In the genomic region with DNA sequence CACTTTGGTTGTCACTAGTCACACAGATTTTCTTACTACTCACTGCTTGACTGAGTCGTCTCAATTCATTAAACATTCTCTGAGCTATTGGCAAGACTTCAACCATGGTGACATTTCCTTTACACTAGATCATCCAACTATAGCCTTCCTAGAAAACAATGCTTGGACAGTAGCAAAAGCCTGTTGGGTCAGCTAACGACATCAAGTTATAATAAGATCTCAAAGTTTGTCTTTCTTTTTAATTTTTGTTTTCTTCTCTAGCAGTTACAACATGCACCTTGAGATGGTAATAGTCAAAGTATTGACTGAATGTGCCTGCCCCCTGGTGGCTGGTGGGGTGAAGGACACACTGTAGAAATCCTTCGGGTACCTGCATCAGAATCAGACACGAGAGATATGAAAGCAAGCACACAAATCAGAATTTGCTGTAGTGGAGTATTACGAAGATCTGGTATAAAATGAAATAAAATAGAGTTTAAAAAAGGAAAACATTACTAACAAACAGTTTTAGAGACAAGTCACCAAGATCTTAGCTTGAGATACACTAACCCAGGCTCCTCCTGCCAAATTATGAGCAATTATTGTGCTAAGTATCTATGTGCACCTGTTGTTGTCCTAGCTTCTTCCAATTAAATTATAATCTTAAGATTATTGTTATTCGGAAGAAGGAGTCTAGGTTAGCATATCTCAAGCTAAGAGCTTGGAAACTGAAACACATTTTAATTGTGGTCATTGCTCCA, we compare ENCODE assay signal across 9 cellular contexts.
DNase-seq lines count a peak whose midpoint lies in the region; ATAC-seq, FAIRE-seq and TF ChIP-seq lines count a peak whose summit lies in the region.
"Had no signal": no experiment of that assay in that cellular context is flagged by ENCODE, and none has a peak within 500 bp of the region (broad histone marks: within the 10 kb centered on the region; RNA-seq: fewer than 3 reads in every experiment).

No MANE protein-coding gene starts in this region.

- H3K4me1 ChIP-seq in mucosa of descending colon (ENCODE audit: low read depth), result no peaks in the 10 kb centered on the region

- POLR2A ChIA-PET in BJ (lab: Charles Lee), result no interaction called here
- POLR2A ChIA-PET in activated CD8-positive, alpha-beta T cell treated with anti-CD3 and anti-CD28 coated beads for 36 hours (lab: Charles Lee), result no interaction called here

- H3K4me3 ChIP-seq in BJ (ENCODE audit: low read depth, low read length) (no peak overlapping the region), mucosa of descending colon (no peak overlapping the region)

- no peaks in the 10 kb centered on the region for H3K27me3 Mint-ChIP-seq in activated CD8-positive, alpha-beta T cell treated with anti-CD3 and anti-CD28 coated beads for 36 hours

- H3K36me3 ChIP-seq in BJ (ENCODE audit: control insufficient read depth, insufficient read depth, low read length) (no peaks in the 10 kb centered on the region), mucosa of descending colon (ENCODE audit: low read depth) (no peaks in the 10 kb centered on the region)

- no peak overlapping the region for H3K27ac Mint-ChIP-seq in activated CD8-positive, alpha-beta T cell treated with anti-CD3 and anti-CD28 coated beads for 36 hours
- H3K27ac Mint-ChIP-seq: T-helper 1 cell treated with Interleukin-12 subunit alpha and Interleukin-12 subunit beta and Interleukin-4 antibody, amounts not matched to agents 30 μg/mL and 1 μg/mL, for 36 hours had no signal

- TF ChIP-seq CTCF in BJ (IDR thresholded peaks at IDR 0.05; ENCODE audit: insufficient read depth, low read depth, low read length) (peak; percentile 89), mucosa of descending colon (IDR thresholded peaks at IDR 0.05) (peak; percentile 82)
- peak; percentile 90 for TF ChIP-seq CTCF in activated CD8-positive, alpha-beta T cell treated with anti-CD3 and anti-CD28 coated beads for 36 hours (IDR thresholded peaks at IDR 0.05)

- H3K9me3 ChIP-seq in mucosa of descending colon, result no peaks in the 10 kb centered on the region

- CTCF ChIA-PET in BJ (lab: Yijun Ruan, JAX), result interaction anchor here (0.6 to 2.9 kb wide), 32 partner anchors 9 to 1280 kb away, joined by 3 to 15 read pairs (median 4); no protein-coding TSS in a partner anchor
- CTCF ChIA-PET in activated CD8-positive, alpha-beta T cell treated with anti-CD3 and anti-CD28 coated beads for 36 hours (lab: Charles Lee), result interaction anchor here (0.6 to 3.5 kb wide), 46 partner anchors 9 to 1122 kb away, joined by 3 to 15 read pairs (median 3); a partner anchor contains a TSS

- peak; percentile 89 for ATAC-seq in GM18870 (IDR thresholded peaks at IDR 0.05; ENCODE audit: unreplicated experiment)
- ATAC-seq in HG03095 (IDR thresholded peaks at IDR 0.05; ENCODE audit: unreplicated experiment), result peak; percentile 94
- ATAC-seq in activated CD8-positive, alpha-beta T cell treated with anti-CD3 and anti-CD28 coated beads for 36 hours, result peak; percentile 93
- ATAC-seq in mucosa of descending colon, result peak; percentile 87

- no peaks in the 10 kb centered on the region for H3K9me3 Mint-ChIP-seq in activated CD8-positive, alpha-beta T cell treated with anti-CD3 and anti-CD28 coated beads for 36 hours
- H3K9me3 Mint-ChIP-seq: T-helper 1 cell treated with Interleukin-12 subunit alpha and Interleukin-12 subunit beta and Interleukin-4 antibody, amounts not matched to agents 30 μg/mL and 1 μg/mL, for 36 hours had no signal

- H3K4me1 Mint-ChIP-seq in activated CD8-positive, alpha-beta T cell treated with anti-CD3 and anti-CD28 coated beads for 36 hours (ENCODE audit: low read depth), result peaks cover 7% of the 10 kb centered on the region

- H3K4me3 Mint-ChIP-seq in activated CD8-positive, alpha-beta T cell treated with anti-CD3 and anti-CD28 coated beads for 36 hours, result no peak overlapping the region
- H3K4me3 Mint-ChIP-seq: T-helper 1 cell treated with Interleukin-12 subunit alpha and Interleukin-12 subunit beta and Interleukin-4 antibody, amounts not matched to agents 30 μg/mL and 1 μg/mL, for 36 hours had no signal

- peak; percentile 39 for FAIRE-seq in endometrium (lab: Jason Lieb, UNC)

- no peaks in the 10 kb centered on the region for H3K36me3 Mint-ChIP-seq in activated CD8-positive, alpha-beta T cell treated with anti-CD3 and anti-CD28 coated beads for 36 hours (ENCODE audit: low read depth)

- intact Hi-C loops in activated CD8-positive, alpha-beta T cell treated with anti-CD3 and anti-CD28 coated beads for 36 hours (cut with micrococcal nuclease), result no loop called here
- intact Hi-C loops in mucosa of descending colon (cut with DNase I, micrococcal nuclease), result no loop called here

- H3K27me3 ChIP-seq in BJ (ENCODE audit: control insufficient read depth, insufficient read depth, low read length), result no peaks in the 10 kb centered on the region

- DNase-seq in BJ (ENCODE audit: low read depth), result no peak
- peak; percentile 29 for DNase-seq in NCI-H345 treated with DMSO at 0.1 percent for 48 hours (lab: John Stamatoyannopoulos, UW; ENCODE audit: unreplicated experiment)
- peak; percentile 87 for DNase-seq in activated CD8-positive, alpha-beta T cell treated with anti-CD3 and anti-CD28 coated beads for 36 hours
- DNase-seq in mucosa of descending colon, result peak in 2 of 3 donors; percentile 77 to 83
- DNase-seq in stimulated activated CD8-positive, alpha-beta memory T cell treated with anti-CD3 and anti-CD28 coated beads, Interleukin-4, amount 100 ng/mL, for 48 hours, result peak; percentile 85
